ENCODE assay signal across 9 cellular contexts in the genomic region with DNA sequence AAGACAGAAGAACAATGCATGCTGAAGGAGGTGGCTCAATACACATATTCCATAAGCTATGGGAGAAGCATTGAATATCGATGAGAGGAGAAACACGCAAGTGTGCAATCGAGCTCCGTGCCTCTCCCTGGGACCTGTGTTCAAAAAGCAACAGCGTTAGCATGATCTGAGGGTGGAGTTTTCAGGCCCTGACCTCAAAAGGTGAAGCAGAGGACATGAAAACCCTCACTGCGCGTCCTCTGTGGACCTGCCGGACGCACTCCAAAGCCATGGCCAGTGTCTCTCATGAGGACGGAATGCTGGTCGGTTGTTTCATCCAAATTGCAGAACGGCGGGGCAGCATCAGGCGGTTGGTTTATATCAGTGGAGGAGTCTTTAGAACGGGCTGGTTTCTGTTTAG.
A peak's percentile ranks its signal among the peaks of the same experiment; 100 is the strongest.
DNase-seq lines count a peak whose midpoint lies in the region; ATAC-seq and TF ChIP-seq lines count a peak whose summit lies in the region.
"Had no signal": no experiment of that assay in that cellular context is flagged by ENCODE, and none has a peak within 500 bp of the region (broad histone marks: within the 10 kb centered on the region; RNA-seq: fewer than 3 reads in every experiment).

No MANE protein-coding gene starts in this region.

- CTCF ChIA-PET in activated CD4-positive, alpha-beta T cell treated with anti-CD3 and anti-CD28 coated beads, Interleukin-2, amount 10 ng/mL, durations not matched to agents 7 days and 5 days (lab: Charles Lee) = interaction anchor here (0.8 kb wide), 1 partner anchor 24 kb away, joined by 3 read pairs; no protein-coding TSS in a partner anchor

- peaks cover 66% of the 10 kb centered on the region for H3K4me1 Mint-ChIP-seq in activated CD4-positive, alpha-beta T cell treated with anti-CD3 and anti-CD28 coated beads, Interleukin-2, amount 10 ng/mL, durations not matched to agents 7 days and 5 days

- intact Hi-C loops in gastrocnemius medialis (cut with DNase I; ENCODE audit: low total_unique reads) = no loop called here
- intact Hi-C loops in head of caudate nucleus (cut with DNase I) = no loop called here

- POLR2A ChIA-PET in activated CD4-positive, alpha-beta T cell treated with anti-CD3 and anti-CD28 coated beads, Interleukin-2, amount 10 ng/mL, durations not matched to agents 7 days and 5 days (lab: Charles Lee) = no interaction called here

- DNase-seq in activated CD4-positive, alpha-beta T cell treated with anti-CD3 and anti-CD28 coated beads, Interleukin-2, amount 10 ng/mL, durations not matched to agents 7 days and 5 days = no peak
- DNase-seq in activated CD4-positive, alpha-beta T cell treated with anti-CD3 and anti-CD28 coated beads for 48 hours = no peak
- DNase-seq in NOMO-1 treated with dmso at 0.1 percent for 144 hours (lab: John Stamatoyannopoulos, UW; ENCODE audit: unreplicated experiment) = peak; percentile 86
- DNase-seq in stimulated activated naive CD8-positive, alpha-beta T cell treated with anti-CD3 and anti-CD28 coated beads, Interleukin-15, Interleukin-2, amounts not matched to agents 100 U/mL and 50 U/mL, for 24 hours = peak; percentile 14
- DNase-seq in gastrocnemius medialis = no peak
- no peak for DNase-seq in substantia nigra (lab: John Stamatoyannopoulos, UW)
- no peak for DNase-seq in head of caudate nucleus

- no peaks in the 10 kb centered on the region for H3K27me3 ChIP-seq in gastrocnemius medialis
- H3K27me3 ChIP-seq: suprapubic skin had no signal

- peaks cover 9 to 13% of the 10 kb centered on the region in 2 donors for H3K4me1 ChIP-seq in gastrocnemius medialis

- no peak for TF ChIP-seq CTCF in gastrocnemius medialis (IDR thresholded peaks at IDR 0.05 in 4 of 5, conservative IDR thresholded peaks at IDR 0.05 in 1 of 5)

- peak; percentile 5 for ATAC-seq in HG02798 (IDR thresholded peaks at IDR 0.05; ENCODE audit: poor library complexity, unreplicated experiment)
- no peak for ATAC-seq in stimulated activated naive CD8-positive, alpha-beta T cell treated with anti-CD3 and anti-CD28 coated beads, Interleukin-15, Interleukin-2, amounts not matched to agents 100 U/mL and 50 U/mL, for 24 hours
- ATAC-seq in gastrocnemius medialis = no peak

- H3K27ac ChIP-seq in gastrocnemius medialis (no peak overlapping the region), substantia nigra (ENCODE audit: low read depth, low read length, poor library complexity, severe bottlenecking) (no peak overlapping the region)
- H3K27ac ChIP-seq: suprapubic skin had no signal

- no peaks in the 10 kb centered on the region for H3K36me3 ChIP-seq in gastrocnemius medialis
- H3K36me3 ChIP-seq: suprapubic skin had no signal

- no peaks in the 10 kb centered on the region for H3K9me3 ChIP-seq in gastrocnemius medialis
- H3K9me3 ChIP-seq: suprapubic skin had no signal

- H3K36me3 Mint-ChIP-seq in activated CD4-positive, alpha-beta T cell treated with anti-CD3 and anti-CD28 coated beads, Interleukin-2, amount 10 ng/mL, durations not matched to agents 7 days and 5 days (ENCODE audit: low read depth) = no peaks in the 10 kb centered on the region

- H3K9me3 Mint-ChIP-seq in activated CD4-positive, alpha-beta T cell treated with anti-CD3 and anti-CD28 coated beads, Interleukin-2, amount 10 ng/mL, durations not matched to agents 7 days and 5 days = no peaks in the 10 kb centered on the region

- TF ChIP-seq POLR2A in gastrocnemius medialis (IDR thresholded peaks at IDR 0.05) = no peak

- H3K27ac Mint-ChIP-seq in activated CD4-positive, alpha-beta T cell treated with anti-CD3 and anti-CD28 coated beads, Interleukin-2, amount 10 ng/mL, durations not matched to agents 7 days and 5 days = peak overlapping the region; percentile 32

- H3K27me3 Mint-ChIP-seq in activated CD4-positive, alpha-beta T cell treated with anti-CD3 and anti-CD28 coated beads, Interleukin-2, amount 10 ng/mL, durations not matched to agents 7 days and 5 days = peaks cover 5% of the 10 kb centered on the region

- H3K4me3 Mint-ChIP-seq in activated CD4-positive, alpha-beta T cell treated with anti-CD3 and anti-CD28 coated beads, Interleukin-2, amount 10 ng/mL, durations not matched to agents 7 days and 5 days = no peak overlapping the region

- H3K4me3 ChIP-seq in gastrocnemius medialis = no peak overlapping the region
- H3K4me3 ChIP-seq: suprapubic skin had no signal

- in situ Hi-C loops in gastrocnemius medialis (cut with MboI; ENCODE audit: low sequenced_read_pairs in 4 of 4) = loop anchor here in 3 of 4 donors (5.0 to 25.0 kb wide), 2 partner anchors 179 to 344 kb away; no protein-coding TSS in a partner anchor

Comparison
In these comparisons a context has a peak if more than half of its experiments do, and no peak if none do; other contexts are left out.
1. DNase-seq: peak in NOMO-1 treated with dmso at 0.1 percent for 144 hours (single experiment) and stimulated activated naive CD8-positive, alpha-beta T cell treated with anti-CD3 and anti-CD28 coated beads, Interleukin-15, Interleukin-2, amounts not matched to agents 100 U/mL and 50 U/mL, for 24 hours (single experiment); none in activated CD4-positive, alpha-beta T cell treated with anti-CD3 and anti-CD28 coated beads, Interleukin-2, amount 10 ng/mL, durations not matched to agents 7 days and 5 days (single experiment), activated CD4-positive, alpha-beta T cell treated with anti-CD3 and anti-CD28 coated beads for 48 hours (single experiment), gastrocnemius medialis (0 of 2), substantia nigra (0 of 49) and head of caudate nucleus (0 of 42).